ENCODE assay signal across 10 cellular contexts in the genomic region with DNA sequence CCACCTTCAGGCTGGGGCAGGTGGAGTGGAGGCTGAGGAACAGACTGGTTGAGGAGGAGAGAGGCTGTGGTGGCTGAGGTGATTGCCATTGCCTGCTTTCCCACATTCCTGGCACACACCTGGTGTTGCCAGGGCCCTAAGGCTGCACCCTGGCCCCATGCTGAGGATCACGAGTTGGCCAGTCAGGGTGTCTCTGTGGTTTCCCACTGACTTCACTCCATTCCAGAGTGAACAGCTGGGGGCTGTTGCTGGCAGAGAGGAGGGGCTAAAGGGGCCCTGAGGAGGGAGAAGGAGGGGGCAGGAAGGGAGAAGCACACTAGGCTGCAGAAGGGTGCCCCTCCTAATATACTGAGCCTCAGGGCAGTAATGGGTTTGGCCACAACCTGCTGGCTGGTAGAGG. TPM values are rescaled to one million over a fixed set of nuclear protein-coding genes. Genes with fewer than 3 reads are reported as not detected.
DNase-seq lines count a peak whose midpoint lies in the region; ATAC-seq and TF ChIP-seq lines count a peak whose summit lies in the region.
"Had no signal": no experiment of that assay in that cellular context is flagged by ENCODE, and none has a peak within 500 bp of the region (broad histone marks: within the 10 kb centered on the region; RNA-seq: fewer than 3 reads in every experiment).

No MANE protein-coding gene starts in this region.

- POLR2A ChIA-PET in IMR-90 (lab: Charles Lee; ENCODE audit: unreplicated experiment): interaction anchor here (0.7 kb wide), 1 partner anchor 1394 kb away, joined by 3 read pairs; no protein-coding TSS in a partner anchor

- no peak overlapping the region for H4K8ac ChIP-seq in IMR-90 (ENCODE audit: low read depth in 2 of 2, low read length in 2 of 2)

- ATAC-seq in IMR-90 (ENCODE audit: low read depth) (no peak), natural killer cell (no peak), HG03457 (IDR thresholded peaks at IDR 0.05; ENCODE audit: unreplicated experiment) (no peak)

- H3K27ac ChIP-seq in IMR-90 (ENCODE audit: insufficient read depth, low read length): no peak overlapping the region
- peak overlapping the region; percentile 87 to 95 for H3K27ac ChIP-seq in breast epithelium

- H3K36me3 ChIP-seq in IMR-90 (ENCODE audit: control insufficient read depth, insufficient read depth, low read length): no peaks in the 10 kb centered on the region
- no peaks in the 10 kb centered on the region for H3K36me3 ChIP-seq in breast epithelium

- no peak overlapping the region for H3K18ac ChIP-seq in IMR-90 (ENCODE audit: low read depth, low read length)

- no peaks in the 10 kb centered on the region for H3K9me3 Mint-ChIP-seq in natural killer cell

- H3K36me3 Mint-ChIP-seq in natural killer cell: no peaks in the 10 kb centered on the region

- H3K9ac ChIP-seq in IMR-90 (ENCODE audit: low read depth, low read length): no peak overlapping the region

- no peak overlapping the region for H3K4ac ChIP-seq in IMR-90 (ENCODE audit: low read depth, low read length)

- H2BK120ac ChIP-seq in IMR-90 (ENCODE audit: low read depth, low read length): no peak overlapping the region

- H3K79me1 ChIP-seq in IMR-90 (ENCODE audit: low read depth in 1 of 2, low read length in 2 of 2): no peaks in the 10 kb centered on the region

- H3K4me3 Mint-ChIP-seq in natural killer cell: peak overlapping the region; percentile 88

- no peak overlapping the region for H3K23ac ChIP-seq in IMR-90 (ENCODE audit: low read depth, low read length)

- no peak overlapping the region for H2BK5ac ChIP-seq in IMR-90 (ENCODE audit: low read depth, low read length, poor library complexity, severe bottlenecking)

- peaks cover 3% of the 10 kb centered on the region; the same call in 1 of the 2 replicates for H3K9me1 ChIP-seq in IMR-90 (ENCODE audit: insufficient read depth, low read length)

- no peak overlapping the region for H4K5ac ChIP-seq in IMR-90 (ENCODE audit: low read depth, low read length)

- DNase-seq in CD1c-positive myeloid dendritic cell (ENCODE audit: extremely low spot score) (peak; percentile 11), IMR-90 (peak; percentile 15), breast epithelium (ENCODE audit: low spot score in 2 of 2) (peak; percentile 53 to 82), natural killer cell (no peak), dermis blood vessel endothelial cell (no peak), HCEC 1CT (no peak), DMS53 treated with DMSO at 0.1 percent for 48 hours (lab: John Stamatoyannopoulos, UW; ENCODE audit: unreplicated experiment) (no peak)
- DNase-seq: NCI-H1436 had no signal

- H2AFZ ChIP-seq in IMR-90 (replicated peaks; ENCODE audit: low read length, poor library complexity): no peak overlapping the region

- WGBS in IMR-90 (ENCODE audit: extremely low coverage in 2 of 2, insufficient read length in 1 of 2), 2 experiments: no CpG with 5 or more reads among the region's 1 CpG

- H3K4me3 ChIP-seq in IMR-90 (ENCODE audit: insufficient read depth, low read depth, low read length) (no peak overlapping the region), breast epithelium (peak overlapping the region in 1 of 3 donors; percentile 96)

- peaks cover 15 to 43% of the 10 kb centered on the region in 2 donors for H3K4me1 Mint-ChIP-seq in natural killer cell

- no peaks in the 10 kb centered on the region for H3K9me3 ChIP-seq in IMR-90 (ENCODE audit: control insufficient read depth, insufficient read depth, low read length)
- H3K9me3 ChIP-seq in breast epithelium: no peaks in the 10 kb centered on the region

- peaks cover 13 to 14% of the 10 kb centered on the region in 2 donors for H3K27me3 Mint-ChIP-seq in natural killer cell (ENCODE audit: low read depth in 2 of 2)

- TF ChIP-seq POLR2A in IMR-90 (IDR thresholded peaks at IDR 0.05; ENCODE audit: low read depth, low read length) (no peak), breast epithelium (IDR thresholded peaks at IDR 0.05) (no peak)

- no peak for TF ChIP-seq RAD21 in IMR-90 (IDR thresholded peaks at IDR 0.05; ENCODE audit: low read length)

- H2BK20ac ChIP-seq in IMR-90 (ENCODE audit: low read depth, low read length): no peak overlapping the region

- CTCF ChIA-PET in IMR-90 (lab: Yijun Ruan, JAX): no interaction called here

- dilution Hi-C loops in IMR-90 (cut with HindIII; ENCODE audit: low sequenced_read_pairs, unreplicated experiment): no loop called here

- peaks cover 3% of the 10 kb centered on the region for H3K4me1 ChIP-seq in IMR-90 (ENCODE audit: control insufficient read depth, insufficient read depth, low read length)
- peaks cover 7 to 18% of the 10 kb centered on the region in 2 donors for H3K4me1 ChIP-seq in breast epithelium

- H2AK9ac ChIP-seq in IMR-90 (replicated peaks; ENCODE audit: low read depth, low read length, poor library complexity): no peak overlapping the region

- H3K27me3 ChIP-seq in IMR-90 (ENCODE audit: control insufficient read depth, insufficient read depth, low read length) (peaks cover 18% of the 10 kb centered on the region; the same call in 1 of the 2 replicates), breast epithelium (no peaks in the 10 kb centered on the region)

- no peak overlapping the region for H4K91ac ChIP-seq in IMR-90 (ENCODE audit: insufficient read depth, low read depth, low read length)

- BruUV-seq in IMR-90 (replicated peaks; lab: Mats Ljungman, UMichigan): no TSS peak

- TF ChIP-seq CTCF in IMR-90 (conservative IDR thresholded peaks at IDR 0.05; ENCODE audit: low read depth, low read length) (no peak), breast epithelium (IDR thresholded peaks at IDR 0.05) (no peak), natural killer cell (IDR thresholded peaks at IDR 0.05) (no peak)

- H4K20me1 ChIP-seq in IMR-90 (ENCODE audit: insufficient read depth, low read length): no peaks in the 10 kb centered on the region

- no peak overlapping the region for H3K14ac ChIP-seq in IMR-90 (replicated peaks; ENCODE audit: low read depth, low read length)

- in situ Hi-C loops in IMR-90 (cut with MboI; ENCODE audit: low sequenced_read_pairs): no loop called here

- no peak overlapping the region for H3K4me2 ChIP-seq in IMR-90 (ENCODE audit: low read depth, low read length)

- H3K56ac ChIP-seq in IMR-90 (ENCODE audit: extremely low read depth, insufficient read depth, low read length): no peak overlapping the region

- H3K27ac Mint-ChIP-seq in natural killer cell: peak overlapping the region; percentile 85 to 87

- H2AK5ac ChIP-seq in IMR-90 (ENCODE audit: low read depth, low read length): no peak overlapping the region

- intact Hi-C loops in IMR-90 (cut with micrococcal nuclease) (no loop called here), breast epithelium (cut with DNase I; ENCODE audit: low total_unique reads) (no loop called here), natural killer cell (cut with micrococcal nuclease) (no loop called here)

- no peak overlapping the region for H2BK15ac ChIP-seq in IMR-90 (ENCODE audit: low read depth, low read length)

TF ChIP-seq in IMR-90, 13 proteins besides CTCF, POLR2A, EP300 and RAD21:
- no peak for TF ChIP-seq MXI1 (IDR thresholded peaks at IDR 0.05; ENCODE audit: borderline replicate concordance, low read depth, low read length)
- TF ChIP-seq MAZ (IDR thresholded peaks at IDR 0.05; ENCODE audit: borderline replicate concordance, low read depth, low read length): no peak
- TF ChIP-seq BHLHE40 (IDR thresholded peaks at IDR 0.05; ENCODE audit: low read depth, low read length): no peak
- no peak for TF ChIP-seq CEBPB (IDR thresholded peaks at IDR 0.05; ENCODE audit: low read depth, low read length)
- no peak for TF ChIP-seq FOS (IDR thresholded peaks at IDR 0.05; ENCODE audit: low read depth, low read length)
- no peak for TF ChIP-seq SMC3 (IDR thresholded peaks at IDR 0.05; ENCODE audit: low read depth, low read length)
- no peak for TF ChIP-seq RCOR1 (IDR thresholded peaks at IDR 0.05; ENCODE audit: insufficient replicate concordance, low read length)
- TF ChIP-seq, protein P1, sequence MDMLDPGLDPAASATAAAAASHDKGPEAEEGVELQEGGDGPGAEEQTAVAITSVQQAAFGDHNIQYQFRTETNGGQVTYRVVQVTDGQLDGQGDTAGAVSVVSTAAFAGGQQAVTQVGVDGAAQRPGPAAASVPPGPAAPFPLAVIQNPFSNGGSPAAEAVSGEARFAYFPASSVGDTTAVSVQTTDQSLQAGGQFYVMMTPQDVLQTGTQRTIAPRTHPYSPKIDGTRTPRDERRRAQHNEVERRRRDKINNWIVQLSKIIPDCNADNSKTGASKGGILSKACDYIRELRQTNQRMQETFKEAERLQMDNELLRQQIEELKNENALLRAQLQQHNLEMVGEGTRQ (IDR thresholded peaks at IDR 0.05; ENCODE audit: low read depth, low read length): no peak

RNA-seq across cellular contexts. Expression of a gene that starts 1.8 kb away (rescaled TPM):
- total RNA-seq in IMR-90 (2012; rRNA removed) (0.28 and 0.36 TPM in 2 replicates), breast epithelium (10 to 100 TPM in 2 of 3 donors, 1 to 10 TPM in 1; 9.9 to 16.7 (median 12.7) TPM), natural killer cell (1 to 10 TPM; 3.1 to 9.3 (median 9.0) TPM), dermis blood vessel endothelial cell (2.7 and 4.3 TPM in 2 replicates)
- polyA plus RNA-seq in IMR-90 (2012; rRNA removed): 0.30 and 0.31 TPM in 2 replicates
- polyA plus RNA-seq in IMR-90 (2012; cell fraction: cytosol; rRNA removed): 0.41 and 0.45 TPM in 2 replicates
- polyA plus RNA-seq in IMR-90 (2012; cell fraction: nucleus; rRNA removed; ENCODE audit: low replicate concordance): 0.29 and 0.30 TPM in 2 replicates

RNA-seq across cellular contexts. Expression of a gene that starts 25.6 kb away (rescaled TPM):
- total RNA-seq in IMR-90 (2012; rRNA removed) (not detected in 2 replicates), breast epithelium (under 1 TPM in 2 of 3 donors, not detected in 1; 0.44 to 0.66 TPM), natural killer cell (1 to 10 TPM in 2 of 3 donors, under 1 TPM in 1; 0.83 to 1.7 (median 1.2) TPM), dermis blood vessel endothelial cell (0.19 TPM in 1 of 2 replicates, not detected in the other)
- polyA plus RNA-seq in IMR-90 (2012; rRNA removed): not detected in 2 replicates
- polyA plus RNA-seq in IMR-90 (2012; cell fraction: cytosol; rRNA removed): not detected in 2 replicates
- not detected in 2 replicates for polyA plus RNA-seq in IMR-90 (2012; cell fraction: nucleus; rRNA removed; ENCODE audit: low replicate concordance)
- total RNA-seq: H1 had no signal

Comparison
In these comparisons a context has a peak if more than half of its experiments do, and no peak if none do; other contexts are left out.
1. DNase-seq: peak in CD1c-positive myeloid dendritic cell (single experiment), IMR-90 (single experiment) and breast epithelium (2 of 2); none in natural killer cell (single experiment), dermis blood vessel endothelial cell (single experiment), HCEC 1CT (single experiment) and DMS53 treated with DMSO at 0.1 percent for 48 hours (single experiment).